ENCODE assay signal across 9 cellular contexts in the genomic region with DNA sequence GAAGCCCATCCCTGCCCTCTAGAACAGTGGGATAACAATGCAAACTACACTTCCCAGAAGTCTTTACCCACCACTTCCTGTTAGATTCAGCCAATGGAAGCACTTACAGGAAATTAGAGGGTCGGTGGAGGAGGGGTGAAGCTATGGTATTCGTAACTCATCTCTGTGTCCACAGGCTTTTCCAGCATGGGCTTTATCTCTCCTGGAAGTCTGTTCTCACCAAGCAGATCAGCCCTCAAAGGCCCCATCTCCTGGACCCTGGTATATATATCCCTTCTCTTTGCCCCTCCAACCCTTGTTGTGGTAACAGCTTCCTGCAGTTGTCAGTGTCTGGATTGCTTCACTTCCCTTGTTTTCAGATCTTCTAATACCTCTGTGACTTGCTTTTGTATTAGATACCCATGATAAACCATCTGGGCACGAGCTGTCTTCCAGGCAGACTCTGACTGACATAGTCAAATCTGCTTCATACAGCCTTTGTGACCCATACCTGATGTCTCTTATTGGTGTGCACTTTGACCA.
A peak's percentile ranks its signal among the peaks of the same experiment; 100 is the strongest.
DNase-seq lines count a peak whose midpoint lies in the region; ATAC-seq and TF ChIP-seq lines count a peak whose summit lies in the region.
"Had no signal": no experiment of that assay in that cellular context is flagged by ENCODE, and none has a peak within 500 bp of the region (broad histone marks: within the 10 kb centered on the region; RNA-seq: fewer than 3 reads in every experiment).

No MANE protein-coding gene starts in this region.

- intact Hi-C loops in activated CD8-positive, alpha-beta T cell treated with anti-CD3 and anti-CD28 coated beads for 36 hours (cut with micrococcal nuclease) = no loop called here
- intact Hi-C loops in right cardiac atrium (cut with DNase I) (no loop called here), uterus (cut with DNase I; ENCODE audit: low total_unique reads) (no loop called here)

- TF ChIP-seq POLR2A in uterus (IDR thresholded peaks at IDR 0.05) = no peak

- H3K27me3 Mint-ChIP-seq in activated CD8-positive, alpha-beta T cell treated with anti-CD3 and anti-CD28 coated beads for 36 hours = peaks cover 2% of the 10 kb centered on the region

- no peak for TF ChIP-seq CTCF in activated CD8-positive, alpha-beta T cell treated with anti-CD3 and anti-CD28 coated beads for 36 hours (IDR thresholded peaks at IDR 0.05)
- no peak for TF ChIP-seq CTCF in uterus (IDR thresholded peaks at IDR 0.05)

- H3K27me3 ChIP-seq in right cardiac atrium (ENCODE audit: control insufficient read depth, insufficient read depth) (peaks cover under 1% of the 10 kb centered on the region), uterus (no peaks in the 10 kb centered on the region)
- H3K27me3 ChIP-seq: SJSA1 had no signal

- peak overlapping the region; percentile 88 for H3K27ac Mint-ChIP-seq in activated CD8-positive, alpha-beta T cell treated with anti-CD3 and anti-CD28 coated beads for 36 hours

- H3K36me3 ChIP-seq in uterus = no peaks in the 10 kb centered on the region
- H3K36me3 ChIP-seq: SJSA1 had no signal

- H3K9me3 Mint-ChIP-seq in activated CD8-positive, alpha-beta T cell treated with anti-CD3 and anti-CD28 coated beads for 36 hours = no peaks in the 10 kb centered on the region

- CTCF ChIA-PET in activated CD8-positive, alpha-beta T cell treated with anti-CD3 and anti-CD28 coated beads for 36 hours (lab: Charles Lee) = no interaction called here

- H3K4me1 Mint-ChIP-seq in activated CD8-positive, alpha-beta T cell treated with anti-CD3 and anti-CD28 coated beads for 36 hours (ENCODE audit: low read depth) = peaks cover 8% of the 10 kb centered on the region

- H3K4me1 ChIP-seq in right cardiac atrium (ENCODE audit: control insufficient read depth, insufficient read depth, low read length) (no peaks in the 10 kb centered on the region), uterus (no peaks in the 10 kb centered on the region)
- H3K4me1 ChIP-seq: SJSA1 had no signal

- H3K9me3 ChIP-seq in right cardiac atrium (ENCODE audit: control insufficient read depth, low read length) = no peaks in the 10 kb centered on the region
- H3K9me3 ChIP-seq in uterus = no peaks in the 10 kb centered on the region
- H3K9me3 ChIP-seq: SJSA1 had no signal

- ATAC-seq in GM21367 (IDR thresholded peaks at IDR 0.05; ENCODE audit: unreplicated experiment) = peak; percentile 93
- peak; percentile 82 for ATAC-seq in activated CD8-positive, alpha-beta T cell treated with anti-CD3 and anti-CD28 coated beads for 36 hours
- peak; percentile 90 to 96 for ATAC-seq in right cardiac atrium
- no peak for ATAC-seq in HG03196 (IDR thresholded peaks at IDR 0.05; ENCODE audit: unreplicated experiment)

- no peak overlapping the region for H3K27ac ChIP-seq in right cardiac atrium (ENCODE audit: low read length)
- H3K27ac ChIP-seq in uterus = no peak overlapping the region
- H3K27ac ChIP-seq: SJSA1 had no signal

- DNase-seq in D341Med (ENCODE audit: low spot score) (peak; percentile 56), NAMALWA (ENCODE audit: low spot score) (peak; percentile 67), right cardiac atrium (no peak), putamen (ENCODE audit: low spot score) (peak; percentile 88), uterus (no peak)
- peak; percentile 35 for DNase-seq in activated CD8-positive, alpha-beta T cell treated with anti-CD3 and anti-CD28 coated beads for 36 hours

- POLR2A ChIA-PET in activated CD8-positive, alpha-beta T cell treated with anti-CD3 and anti-CD28 coated beads for 36 hours (lab: Charles Lee) = no interaction called here

- H3K4me3 ChIP-seq in right cardiac atrium (ENCODE audit: low read length) = peak overlapping the region; percentile 47
- no peak overlapping the region for H3K4me3 ChIP-seq in uterus
- H3K4me3 ChIP-seq: SJSA1 had no signal

- peak overlapping the region; percentile 78 for H3K4me3 Mint-ChIP-seq in activated CD8-positive, alpha-beta T cell treated with anti-CD3 and anti-CD28 coated beads for 36 hours

- WGBS in right cardiac atrium = 5% methylated on average over 3 of the region's 3 CpGs

- no peaks in the 10 kb centered on the region for H3K36me3 Mint-ChIP-seq in activated CD8-positive, alpha-beta T cell treated with anti-CD3 and anti-CD28 coated beads for 36 hours (ENCODE audit: low read depth)

Comparison
In these comparisons a context has a peak if more than half of its experiments do, and no peak if none do; other contexts are left out.
1. DNase-seq: peak in D341Med (single experiment), NAMALWA (single experiment), activated CD8-positive, alpha-beta T cell treated with anti-CD3 and anti-CD28 coated beads for 36 hours (single experiment) and putamen (single experiment); none in right cardiac atrium (0 of 3) and uterus (0 of 2).